In genomic region chr11:62245271-62245753, GRCh38 we compare ENCODE assay signal across 10 cellular contexts. TPM values are rescaled to one million over a fixed set of nuclear protein-coding genes. Genes with fewer than 3 reads are reported as not detected.
DNase-seq lines count a peak whose midpoint lies in the region; ATAC-seq, FAIRE-seq and TF ChIP-seq lines count a peak whose summit lies in the region.
"Had no signal": no experiment of that assay in that cellular context is flagged by ENCODE, and none has a peak within 500 bp of the region (broad histone marks: within the 10 kb centered on the region; RNA-seq: fewer than 3 reads in every experiment).

No MANE protein-coding gene starts in this region.

- H3K27ac ChIP-seq in astrocyte (ENCODE audit: low read depth, low read length) (no peak overlapping the region), ovary (no peak overlapping the region), esophagus squamous epithelium (no peak overlapping the region), gastrocnemius medialis (no peak overlapping the region)

- no peak for TF ChIP-seq EP300 in ovary (IDR thresholded peaks at IDR 0.05)

- peaks cover 32% of the 10 kb centered on the region for H3K27me3 Mint-ChIP-seq in astrocyte (ENCODE audit: low read depth, unreplicated experiment)
- H3K27me3 Mint-ChIP-seq in mesothelial cell of epicardium (ENCODE audit: low read depth) = peaks cover 4% of the 10 kb centered on the region

- no peak overlapping the region for H3K4me3 ChIP-seq in astrocyte (ENCODE audit: insufficient read depth, low read depth, low read length)
- H3K4me3 ChIP-seq in ovary = no peak overlapping the region
- H3K4me3 ChIP-seq in esophagus squamous epithelium = no peak overlapping the region
- H3K4me3 ChIP-seq in gastrocnemius medialis = no peak overlapping the region

- no peaks in the 10 kb centered on the region for H3K36me3 Mint-ChIP-seq in astrocyte (ENCODE audit: low read depth, unreplicated experiment)
- no peaks in the 10 kb centered on the region for H3K36me3 Mint-ChIP-seq in mesothelial cell of epicardium

- DNase-seq in ELR (ENCODE audit: low read depth) = peak; percentile 33
- peak; percentile 18 for DNase-seq in LHCN-M2 (ENCODE audit: low read depth)
- DNase-seq in astrocyte (ENCODE audit: low read depth) = peak; percentile 10
- peak; percentile 36 to 70 for DNase-seq in mesothelial cell of epicardium (ENCODE audit: low spot score in 2 of 2, unreplicated experiment in 2 of 2)
- no peak for DNase-seq in ovary
- DNase-seq in esophagus squamous epithelium (lab: John Stamatoyannopoulos, UW) = no peak
- no peak for DNase-seq in gastrocnemius medialis
- DNase-seq: NCI-H1694 had no signal

- H3K9me3 ChIP-seq in astrocyte (ENCODE audit: insufficient read depth, low read depth, low read length) (no peaks in the 10 kb centered on the region), ovary (peaks cover 0 to 1% of the 10 kb centered on the region in 2 donors), esophagus squamous epithelium (peaks cover 0 to 7% (median 2%) of the 10 kb centered on the region in 3 donors), gastrocnemius medialis (no peaks in the 10 kb centered on the region)

- no peak overlapping the region for H3K4me3 Mint-ChIP-seq in astrocyte (ENCODE audit: unreplicated experiment)
- no peak overlapping the region for H3K4me3 Mint-ChIP-seq in mesothelial cell of epicardium
- H3K4me3 Mint-ChIP-seq: stimulated activated naive CD8-positive, alpha-beta T cell treated with anti-CD3 and anti-CD28 coated beads, Interleukin-15, Interleukin-2, amounts not matched to agents 100 ng/mL and 50 ng/mL, for 24 hours had no signal

- H4K20me1 ChIP-seq in astrocyte (ENCODE audit: insufficient read depth, low read length) = no peaks in the 10 kb centered on the region

- no peak for ATAC-seq in GM18873 (IDR thresholded peaks at IDR 0.05; ENCODE audit: low FRiP score, unreplicated experiment)
- no peak for ATAC-seq in gastrocnemius medialis

- in situ Hi-C loops in gastrocnemius medialis (cut with MboI; ENCODE audit: low sequenced_read_pairs in 4 of 4) = no loop called here

- intact Hi-C loops in ovary (cut with DNase I) = no loop called here
- intact Hi-C loops in esophagus squamous epithelium (cut with DNase I) = no loop called here
- intact Hi-C loops in gastrocnemius medialis (cut with DNase I; ENCODE audit: low total_unique reads) = no loop called here

- H3K36me3 ChIP-seq in astrocyte (ENCODE audit: insufficient read depth, low read length) (no peaks in the 10 kb centered on the region), ovary (no peaks in the 10 kb centered on the region), esophagus squamous epithelium (no peaks in the 10 kb centered on the region), gastrocnemius medialis (no peaks in the 10 kb centered on the region)

- H3K4me1 Mint-ChIP-seq in astrocyte (ENCODE audit: low read depth, unreplicated experiment) = no peaks in the 10 kb centered on the region
- H3K4me1 Mint-ChIP-seq in mesothelial cell of epicardium = no peaks in the 10 kb centered on the region

- no peaks in the 10 kb centered on the region for H3K79me2 ChIP-seq in astrocyte (ENCODE audit: insufficient read depth, low read length)

- H3K4me2 ChIP-seq in astrocyte (ENCODE audit: low read length) = no peak overlapping the region

- FAIRE-seq in astrocyte (lab: Jason Lieb, UNC) = no peak

- H3K27ac Mint-ChIP-seq in astrocyte (ENCODE audit: unreplicated experiment) (peak overlapping the region; percentile 28), mesothelial cell of epicardium (no peak overlapping the region)
- H3K27ac Mint-ChIP-seq: stimulated activated naive CD8-positive, alpha-beta T cell treated with anti-CD3 and anti-CD28 coated beads, Interleukin-15, Interleukin-2, amounts not matched to agents 100 ng/mL and 50 ng/mL, for 24 hours had no signal

- peaks cover 7% of the 10 kb centered on the region for H3K9me3 Mint-ChIP-seq in astrocyte (ENCODE audit: unreplicated experiment)
- H3K9me3 Mint-ChIP-seq in mesothelial cell of epicardium = peaks cover 11% of the 10 kb centered on the region

- H2AFZ ChIP-seq in astrocyte (ENCODE audit: low read depth, low read length) = no peak overlapping the region

- H3K9ac ChIP-seq in astrocyte (ENCODE audit: low read length) = no peak overlapping the region

- H3K27me3 ChIP-seq in astrocyte (ENCODE audit: insufficient read depth, low read length) = no peaks in the 10 kb centered on the region
- no peaks in the 10 kb centered on the region for H3K27me3 ChIP-seq in ovary
- peaks cover 0 to 66% (median 0%) of the 10 kb centered on the region in 4 donors for H3K27me3 ChIP-seq in esophagus squamous epithelium
- no peaks in the 10 kb centered on the region for H3K27me3 ChIP-seq in gastrocnemius medialis

- 8 to 13% (median 11%) methylated on average over 6 of the region's 6 CpGs for WGBS in ovary, 3 donors
- 19 to 30% methylated on average over 5 to 6 of the region's 6 CpGs for WGBS in esophagus squamous epithelium, 2 donors

- no peaks in the 10 kb centered on the region for H3K4me1 ChIP-seq in astrocyte (ENCODE audit: insufficient read depth, low read length)
- no peaks in the 10 kb centered on the region for H3K4me1 ChIP-seq in ovary (ENCODE audit: insufficient read depth)
- H3K4me1 ChIP-seq in esophagus squamous epithelium = peaks cover 0 to 13% (median 0%) of the 10 kb centered on the region in 3 donors
- H3K4me1 ChIP-seq in gastrocnemius medialis = peaks cover 0 to 4% of the 10 kb centered on the region in 2 donors

- no peak for TF ChIP-seq POLR2A in ovary (IDR thresholded peaks at IDR 0.05)
- TF ChIP-seq POLR2A in esophagus squamous epithelium (IDR thresholded peaks at IDR 0.05) = no peak
- no peak for TF ChIP-seq POLR2A in gastrocnemius medialis (IDR thresholded peaks at IDR 0.05)

- no peak for TF ChIP-seq CTCF in astrocyte (IDR thresholded peaks at IDR 0.05; ENCODE audit: insufficient read depth, low read depth, low read length)
- TF ChIP-seq CTCF in mesothelial cell of epicardium (IDR thresholded peaks at IDR 0.05; ENCODE audit: unreplicated experiment) = no peak
- TF ChIP-seq CTCF in ovary (IDR thresholded peaks at IDR 0.05) = no peak
- TF ChIP-seq CTCF in esophagus squamous epithelium (IDR thresholded peaks at IDR 0.05) = no peak
- TF ChIP-seq CTCF in gastrocnemius medialis (IDR thresholded peaks at IDR 0.05 in 4 of 5, conservative IDR thresholded peaks at IDR 0.05 in 1 of 5) = no peak

RNA-seq across cellular contexts. Expression of gene SCGB1D2, which starts 3.3 kb away (rescaled TPM):
- total RNA-seq in LHCN-M2 (2014; rRNA removed) (not detected in 2 replicates), astrocyte (not detected in 2 replicates), mesothelial cell of epicardium (not detected in 3 replicates), ovary (10 to 100 TPM in 2 of 7 donors, 1 to 10 TPM in 2, not detected in 3; 2.5 to 69.2 (median 7.5) TPM), esophagus squamous epithelium (1 to 10 TPM in 1 of 4 donors, not detected in 3; 1.5 TPM), gastrocnemius medialis (1 to 10 TPM in 2 of 4 donors, not detected in 2; 2.2 to 3.0 TPM)
- polyA plus RNA-seq in LHCN-M2 (2012) = not detected
- polyA plus RNA-seq in ovary = under 1 TPM in 1 of 2 donors, not detected in 1; 0.53 TPM

RNA-seq across cellular contexts. Expression of gene SCGB2A2, which starts 24.6 kb away (rescaled TPM):
- not detected in 2 replicates for total RNA-seq in LHCN-M2 (2014; rRNA removed)
- not detected for polyA plus RNA-seq in LHCN-M2 (2012)
- total RNA-seq in astrocyte = not detected in 2 replicates
- not detected in 3 replicates for total RNA-seq in mesothelial cell of epicardium
- not detected for total RNA-seq in ovary
- not detected for polyA plus RNA-seq in ovary
- total RNA-seq in esophagus squamous epithelium = 10 to 100 TPM in 1 of 4 donors, not detected in 3; 28.7 TPM
- not detected for total RNA-seq in gastrocnemius medialis

RNA-seq across cellular contexts. Expression of gene SCGB2A1, which starts 36.8 kb away (rescaled TPM):
- total RNA-seq in LHCN-M2 (2014; rRNA removed) (not detected in 2 replicates), astrocyte (not detected in 2 replicates), mesothelial cell of epicardium (not detected in 3 replicates), ovary (100 to 1,000 TPM in 1 of 7 donors, 10 to 100 TPM in 2, 1 to 10 TPM in 2, not detected in 2; 3.4 to 112 (median 14.4) TPM), esophagus squamous epithelium (1 to 10 TPM in 1 of 4 donors, not detected in 3; 1.6 TPM), gastrocnemius medialis (not detected)
- not detected for polyA plus RNA-seq in LHCN-M2 (2012)
- under 1 TPM in 1 of 2 donors, not detected in 1; 0.68 TPM for polyA plus RNA-seq in ovary

RNA-seq across cellular contexts. Expression of gene SCGB1D4, which starts 53.6 kb away (rescaled TPM):
- total RNA-seq in LHCN-M2 (2014; rRNA removed) (not detected in 2 replicates), astrocyte (not detected in 2 replicates), mesothelial cell of epicardium (not detected in 3 replicates), ovary (10 to 100 TPM in 1 of 7 donors, 1 to 10 TPM in 2, not detected in 4; 1.1 to 25.3 (median 8.5) TPM), esophagus squamous epithelium (not detected), gastrocnemius medialis (not detected)
- polyA plus RNA-seq in LHCN-M2 (2012) = not detected
- polyA plus RNA-seq in ovary = not detected

RNA-seq across cellular contexts. Expression of gene SCGB1D1, which starts 55.3 kb away (rescaled TPM):
- total RNA-seq in LHCN-M2 (2014; rRNA removed) (not detected in 2 replicates), astrocyte (not detected in 2 replicates), mesothelial cell of epicardium (not detected in 3 replicates), ovary (not detected), esophagus squamous epithelium (not detected), gastrocnemius medialis (not detected)
- polyA plus RNA-seq in LHCN-M2 (2012) = not detected
- polyA plus RNA-seq in ovary = not detected

Comparison
In these comparisons a context has a peak if more than half of its experiments do, and no peak if none do; other contexts are left out.
1. DNase-seq: peak in ELR (single experiment), LHCN-M2 (single experiment), astrocyte (single experiment) and mesothelial cell of epicardium (2 of 2); none in ovary (0 of 5), esophagus squamous epithelium (single experiment) and gastrocnemius medialis (0 of 2).